Comparison of ENCODE assay signal across 1 cellular context in genomic region chr1:202807926-202808757, GRCh38.
TF ChIP-seq lines count a peak whose summit lies in the region.

Gene KDM5B, minus strand, starts transcription at chr1:202808421. Its CDS starts 116 bp downstream, at chr1:202808305.

TF ChIP-seq in GM12878, 131 proteins besides CTCF, POLR2A, EP300 and RAD21 (continued from another document and continues in another):
- no peak for TF ChIP-seq ZBTB33 (IDR thresholded peaks at IDR 0.05)
- no peak for TF ChIP-seq BRCA1 (IDR thresholded peaks at IDR 0.05; ENCODE audit: low read depth, low read length)
- TF ChIP-seq STAT1 (conservative IDR thresholded peaks at IDR 0.05) = no peak
- TF ChIP-seq MEF2A (IDR thresholded peaks at IDR 0.05; ENCODE audit: insufficient read depth, low read depth, low read length) = no peak
- no peak for TF ChIP-seq ZNF207 (IDR thresholded peaks at IDR 0.05; ENCODE audit: borderline replicate concordance)
- TF ChIP-seq CHD2 (IDR thresholded peaks at IDR 0.05; ENCODE audit: borderline replicate concordance, low read depth, low read length) = peak; percentile 94
- TF ChIP-seq ZNF622 (IDR thresholded peaks at IDR 0.05) = no peak
- TF ChIP-seq NKRF (conservative IDR thresholded peaks at IDR 0.05) = peak; percentile 78
- no peak for TF ChIP-seq E2F4 (IDR thresholded peaks at IDR 0.05; ENCODE audit: low read depth, low read length)
- TF ChIP-seq BACH1 (IDR thresholded peaks at IDR 0.05; ENCODE audit: borderline replicate concordance) = peak; percentile 44; the same call in 1 of the 2 replicates
- no peak for TF ChIP-seq BCL11A (IDR thresholded peaks at IDR 0.05; ENCODE audit: low read depth, low read length)
- TF ChIP-seq FOXK2 (IDR thresholded peaks at IDR 0.05) = no peak
- no peak for TF ChIP-seq USF1 (IDR thresholded peaks at IDR 0.05; ENCODE audit: borderline replicate concordance, extremely low read length, insufficient read depth, low read depth, low read length)
- TF ChIP-seq BMI1 (IDR thresholded peaks at IDR 0.05; ENCODE audit: borderline replicate concordance) = no peak
- no peak for TF ChIP-seq IKZF2 (IDR thresholded peaks at IDR 0.05)
- TF ChIP-seq ZBTB11 (CRISPR knock-in tag; IDR thresholded peaks at IDR 0.05) = no peak
- no peak for TF ChIP-seq MLLT1 (IDR thresholded peaks at IDR 0.05)
- no peak for TF ChIP-seq HCFC1 (IDR thresholded peaks at IDR 0.05; ENCODE audit: low read length)
- TF ChIP-seq EZH2 (IDR thresholded peaks at IDR 0.05; ENCODE audit: borderline replicate concordance, control insufficient read depth, low read depth, low read length) = no peak
- TF ChIP-seq CREB1 (IDR thresholded peaks at IDR 0.05; ENCODE audit: low read depth) = peak; percentile 83
- TF ChIP-seq CBX5 (IDR thresholded peaks at IDR 0.05; ENCODE audit: low read depth) = no peak
- TF ChIP-seq PAX8 (IDR thresholded peaks at IDR 0.05) = no peak
- no peak for TF ChIP-seq ETV6 (conservative IDR thresholded peaks at IDR 0.05 in 1 of 2, IDR thresholded peaks at IDR 0.05 in 1 of 2; ENCODE audit: borderline replicate concordance in 1 of 2, low read depth in 1 of 2)
- no peak for TF ChIP-seq NFYA (IDR thresholded peaks at IDR 0.05; ENCODE audit: borderline replicate concordance, low read depth, low read length)
- no peak for TF ChIP-seq BCLAF1 (IDR thresholded peaks at IDR 0.05)
- no peak for TF ChIP-seq TCF3 (IDR thresholded peaks at IDR 0.05; ENCODE audit: borderline replicate concordance, insufficient read depth, low read depth, low read length)
- TF ChIP-seq GABPA (IDR thresholded peaks at IDR 0.05; ENCODE audit: low read depth) = no peak
- peak; percentile 69; the same call in 1 of the 2 replicates for TF ChIP-seq ZNF687 (IDR thresholded peaks at IDR 0.05)
- no peak for TF ChIP-seq REST (IDR thresholded peaks at IDR 0.05; ENCODE audit: low read depth, low read length)
- no peak for TF ChIP-seq NRF1 (conservative IDR thresholded peaks at IDR 0.05; ENCODE audit: low read depth, low read length)
- TF ChIP-seq SRF (IDR thresholded peaks at IDR 0.05; ENCODE audit: low read depth in 2 of 2, low read length in 2 of 2) = no peak
- no peak for TF ChIP-seq POLR2AphosphoS2 (IDR thresholded peaks at IDR 0.05; ENCODE audit: low read depth, low read length)
